In genomic region chr1:235024706-235025421, GRCh38 we compare ENCODE assay signal across 20 cellular contexts.
A peak's percentile ranks its signal among the peaks of the same experiment; 100 is the strongest.
DNase-seq lines count a peak whose midpoint lies in the region; ATAC-seq and TF ChIP-seq lines count a peak whose summit lies in the region.
"Had no signal": no experiment of that assay in that cellular context is flagged by ENCODE, and none has a peak within 500 bp of the region (broad histone marks: within the 10 kb centered on the region; RNA-seq: fewer than 3 reads in every experiment).

No MANE protein-coding gene starts in this region.

- H3K79me2 ChIP-seq in OCI-LY3 (ENCODE audit: low read length): no peaks in the 10 kb centered on the region

- H3K27me3 ChIP-seq in OCI-LY3 (ENCODE audit: low read depth, low read length): no peaks in the 10 kb centered on the region
- H3K27me3 ChIP-seq: right atrium auricular region had no signal

- CTCF ChIA-PET in activated CD4-positive, alpha-beta T cell treated with anti-CD3 and anti-CD28 coated beads for 36 hours (lab: Charles Lee): interaction anchor here (0.5 to 1.0 kb wide), 6 partner anchors 9 to 427 kb away, joined by 3 to 5 read pairs (median 4); no protein-coding TSS in a partner anchor

- no peaks in the 10 kb centered on the region for H3K27me3 Mint-ChIP-seq in activated CD4-positive, alpha-beta T cell treated with anti-CD3 and anti-CD28 coated beads for 36 hours
- H3K27me3 Mint-ChIP-seq in endothelial cell (ENCODE audit: unreplicated experiment): no peaks in the 10 kb centered on the region
- H3K27me3 Mint-ChIP-seq: activated naive CD8-positive, alpha-beta T cell had no signal

- no peak overlapping the region for H3K27ac ChIP-seq in OCI-LY3 (ENCODE audit: low read length)
- H3K27ac ChIP-seq: 22Rv1, right atrium auricular region had no signal

- no peaks in the 10 kb centered on the region for H3K36me3 ChIP-seq in OCI-LY3 (replicated peaks; ENCODE audit: low read depth, low read length)
- H3K36me3 ChIP-seq: right atrium auricular region had no signal

- DNase-seq in activated CD4-positive, alpha-beta T cell treated with anti-CD3 and anti-CD28 coated beads for 36 hours: no peak
- DNase-seq in activated CD4-positive, alpha-beta T cell treated with anti-CD3 and anti-CD28 coated beads for 48 hours: no peak
- DNase-seq in endothelial cell (ENCODE audit: low spot score) (no peak), sciatic nerve (ENCODE audit: low spot score) (peak; percentile 47), omental fat pad (ENCODE audit: low spot score) (no peak), NCI-H510A treated with DMSO at 0.1 percent for 48 hours (lab: John Stamatoyannopoulos, UW) (no peak), SW480 (ENCODE audit: low spot score) (no peak)
- DNase-seq: DMS53; Kasumi-1; natural killer cell; NCI-H1417 treated with DMSO at 0.1 percent for 48 hours; NCI-H446; stimulated activated CD4-positive, alpha-beta T cell treated with anti-CD3 and anti-CD28 coated beads, Interleukin-4, amount 100 ng/mL, for 1 hour; trophoblast cell had no signal

- peak; percentile 53 for ATAC-seq in activated CD4-positive, alpha-beta T cell treated with anti-CD3 and anti-CD28 coated beads for 36 hours
- ATAC-seq in sciatic nerve (no peak), omental fat pad (ENCODE audit: low FRiP score) (no peak)
- ATAC-seq: SK-N-SH treated with all-trans-retinoic acid at 6 μM for 48 hours had no signal

- peaks cover 36% of the 10 kb centered on the region for H3K4me1 ChIP-seq in OCI-LY3 (ENCODE audit: low read length)

- peaks cover 5% of the 10 kb centered on the region for H3K9me3 Mint-ChIP-seq in activated CD4-positive, alpha-beta T cell treated with anti-CD3 and anti-CD28 coated beads for 36 hours (ENCODE audit: low read depth)
- H3K9me3 Mint-ChIP-seq in endothelial cell (ENCODE audit: unreplicated experiment): no peaks in the 10 kb centered on the region
- H3K9me3 Mint-ChIP-seq: natural killer cell had no signal

- no peak overlapping the region for H3K4me3 Mint-ChIP-seq in activated CD4-positive, alpha-beta T cell treated with anti-CD3 and anti-CD28 coated beads for 36 hours
- H3K4me3 Mint-ChIP-seq in endothelial cell (ENCODE audit: unreplicated experiment): no peak overlapping the region
- H3K4me3 Mint-ChIP-seq: activated naive CD8-positive, alpha-beta T cell; CD14-positive monocyte; natural killer cell had no signal

- POLR2A ChIA-PET in activated CD4-positive, alpha-beta T cell treated with anti-CD3 and anti-CD28 coated beads for 36 hours (lab: Charles Lee): no interaction called here

- peak overlapping the region; percentile 39; the same call in 1 of the 2 replicates for H2AFZ ChIP-seq in OCI-LY3 (ENCODE audit: low read depth, low read length)

- no peaks in the 10 kb centered on the region for H3K9me3 ChIP-seq in OCI-LY3 (ENCODE audit: insufficient read depth, low read length)
- H3K9me3 ChIP-seq: right atrium auricular region had no signal

- peaks cover 18% of the 10 kb centered on the region for H3K4me1 Mint-ChIP-seq in activated CD4-positive, alpha-beta T cell treated with anti-CD3 and anti-CD28 coated beads for 36 hours
- H3K4me1 Mint-ChIP-seq in endothelial cell (ENCODE audit: unreplicated experiment): peaks cover 11% of the 10 kb centered on the region
- H3K4me1 Mint-ChIP-seq: natural killer cell had no signal

- H3K9ac ChIP-seq in OCI-LY3 (ENCODE audit: low read length): no peak overlapping the region; the same call in 1 of the 2 replicates

- H3K4me2 ChIP-seq in OCI-LY3 (ENCODE audit: low read length): no peak overlapping the region

- no peaks in the 10 kb centered on the region for H3K36me3 Mint-ChIP-seq in activated CD4-positive, alpha-beta T cell treated with anti-CD3 and anti-CD28 coated beads for 36 hours (ENCODE audit: low read depth)
- H3K36me3 Mint-ChIP-seq in endothelial cell (ENCODE audit: low read depth, unreplicated experiment): no peaks in the 10 kb centered on the region
- H3K36me3 Mint-ChIP-seq: activated naive CD8-positive, alpha-beta T cell; natural killer cell had no signal

- no peak overlapping the region for H3K4me3 ChIP-seq in OCI-LY3 (ENCODE audit: low read length)
- H3K4me3 ChIP-seq: right atrium auricular region had no signal

- intact Hi-C loops in activated CD4-positive, alpha-beta T cell treated with anti-CD3 and anti-CD28 coated beads for 36 hours (cut with DNase I, micrococcal nuclease): no loop called here
- intact Hi-C loops in sciatic nerve (cut with DNase I): no loop called here

- no peaks in the 10 kb centered on the region for H4K20me1 ChIP-seq in OCI-LY3 (ENCODE audit: insufficient read depth, low read length)

- TF ChIP-seq CTCF in OCI-LY3 (IDR thresholded peaks at IDR 0.05; ENCODE audit: low read depth, low read length): no peak
- TF ChIP-seq CTCF in endothelial cell (IDR thresholded peaks at IDR 0.05; ENCODE audit: unreplicated experiment): no peak
- TF ChIP-seq CTCF in omental fat pad (IDR thresholded peaks at IDR 0.05): no peak

- no peak overlapping the region for H3K27ac Mint-ChIP-seq in activated CD4-positive, alpha-beta T cell treated with anti-CD3 and anti-CD28 coated beads for 36 hours
- H3K27ac Mint-ChIP-seq in endothelial cell (ENCODE audit: unreplicated experiment): peak overlapping the region; percentile 52
- H3K27ac Mint-ChIP-seq: activated naive CD8-positive, alpha-beta T cell; natural killer cell had no signal
